In genomic region chr5:1033178-1033577, GRCh38 we compare ENCODE assay signal across 20 cellular contexts. TPM values are rescaled to one million over a fixed set of nuclear protein-coding genes. Genes with fewer than 3 reads are reported as not detected.
"Had no signal": no experiment of that assay in that cellular context is flagged by ENCODE, and none has a peak within 500 bp of the region (broad histone marks: within the 10 kb centered on the region; RNA-seq: fewer than 3 reads in every experiment).

No MANE protein-coding gene starts in this region.

- H3K36me3 Mint-ChIP-seq: natural killer cell; stimulated activated memory B cell treated with anti-CD40 and anti-IgM and Interleukin-4, amounts not matched to agents 10 μg/mL and 1 μg/mL and 100 μg/mL, for 72 hours had no signal

- H3K9me3 ChIP-seq: pancreas, right lobe of liver, spleen, testis, transverse colon had no signal

- DNase-seq: effector CD8-positive, alpha-beta T cell; islet precursor cell; natural killer cell; spleen; stimulated activated CD4-positive, alpha-beta T cell treated with anti-CD3 and anti-CD28 coated beads, Interleukin-15, amount 100 ng/mL, for 24 hours; stimulated activated CD4-positive, alpha-beta T cell treated with anti-CD3 and anti-CD28 coated beads, Interleukin-1b, Interleukin-23, amount 100 ng/mL, for 48 hours; stimulated activated CD4-positive, alpha-beta T cell treated with anti-CD3 and anti-CD28 coated beads, Interleukin-4, amount 100 ng/mL, for 24 hours; stimulated activated naive CD8-positive, alpha-beta T cell treated with anti-CD3 and anti-CD28 coated beads, Interleukin-15, amount 100 ng/mL, for 72 hours; testis; transverse colon had no signal

- H3K27ac Mint-ChIP-seq: natural killer cell; progenitor cell of endocrine pancreas; stimulated activated memory B cell treated with anti-CD40 and anti-IgM and Interleukin-4, amounts not matched to agents 10 μg/mL and 1 μg/mL and 100 μg/mL, for 72 hours had no signal

- H3K4me3 ChIP-seq: coronary artery, dorsolateral prefrontal cortex, neural progenitor cell, pancreas, right lobe of liver, spleen, testis, transverse colon had no signal

- H3K27me3 Mint-ChIP-seq: progenitor cell of endocrine pancreas; stimulated activated naive CD8-positive, alpha-beta T cell treated with anti-CD3 and anti-CD28 coated beads, Interleukin-15, amount 100 ng/mL, for 72 hours had no signal

- H3K9me3 Mint-ChIP-seq: natural killer cell; neural progenitor cell; stimulated activated memory B cell treated with anti-CD40 and anti-IgM and Interleukin-4, amounts not matched to agents 10 μg/mL and 1 μg/mL and 100 μg/mL, for 72 hours; stimulated activated naive CD8-positive, alpha-beta T cell treated with anti-CD3 and anti-CD28 coated beads, Interleukin-15, amount 100 ng/mL, for 72 hours had no signal

- H3K4me1 ChIP-seq: pancreas, right lobe of liver, spleen, testis, transverse colon had no signal

- H3K4me2 ChIP-seq: neural progenitor cell had no signal

- H3K36me3 ChIP-seq: neural progenitor cell, pancreas, right lobe of liver, transverse colon had no signal

- H3K4me3 Mint-ChIP-seq: natural killer cell; neural progenitor cell; stimulated activated memory B cell treated with anti-CD40 and anti-IgM and Interleukin-4, amounts not matched to agents 10 μg/mL and 1 μg/mL and 100 μg/mL, for 72 hours; stimulated activated naive CD8-positive, alpha-beta T cell treated with anti-CD3 and anti-CD28 coated beads, Interleukin-15, amount 100 ng/mL, for 72 hours had no signal

- ATAC-seq: esophagus mucosa; natural killer cell; pancreas; right lobe of liver; stimulated activated memory B cell treated with anti-CD40 and anti-IgM and Interleukin-4, amounts not matched to agents 10 μg/mL and 1 μg/mL and 100 μg/mL, for 72 hours; stimulated activated naive CD8-positive, alpha-beta T cell treated with anti-CD3 and anti-CD28 coated beads, Interleukin-15, amount 100 ng/mL, for 72 hours had no signal

- H2AFZ ChIP-seq: neural progenitor cell had no signal

- H3K27me3 ChIP-seq: neural progenitor cell, pancreas, right lobe of liver, testis, transverse colon had no signal

- H3K4me1 Mint-ChIP-seq: stimulated activated naive CD8-positive, alpha-beta T cell treated with anti-CD3 and anti-CD28 coated beads, Interleukin-15, amount 100 ng/mL, for 72 hours had no signal

- H3K27ac ChIP-seq: coronary artery, dorsolateral prefrontal cortex, neural progenitor cell, pancreas, right lobe of liver, spleen, testis, transverse colon had no signal

RNA-seq across cellular contexts. Expression of gene NKD2, which starts 24.6 kb away (rescaled TPM):
- total RNA-seq: myocyte, natural killer cell had no signal
- polyA plus RNA-seq: fibroblast of lung had no signal
